10 cellular contexts compared by ENCODE assay signal in genomic region chr14:91331761-91332447, GRCh38.
DNase-seq lines count a peak whose midpoint lies in the region; ATAC-seq and TF ChIP-seq lines count a peak whose summit lies in the region.
"Had no signal": no experiment of that assay in that cellular context is flagged by ENCODE, and none has a peak within 500 bp of the region (broad histone marks: within the 10 kb centered on the region; RNA-seq: fewer than 3 reads in every experiment).

No MANE protein-coding gene starts in this region.

- ATAC-seq in stimulated activated naive CD8-positive, alpha-beta T cell treated with anti-CD3 and anti-CD28 coated beads, Interleukin-15, Interleukin-2, amounts not matched to agents 100 U/mL and 50 U/mL, for 24 hours, result no peak
- ATAC-seq in upper lobe of right lung, result peak; percentile 69
- ATAC-seq in HG02840 (IDR thresholded peaks at IDR 0.05; ENCODE audit: low FRiP score, unreplicated experiment), result no peak

- TF ChIP-seq CTCF in liver (IDR thresholded peaks at IDR 0.05; ENCODE audit: low read depth, low read length, missing input control) (no peak), upper lobe of right lung (IDR thresholded peaks at IDR 0.05) (no peak)

- peak overlapping the region; percentile 32 to 49 for H3K27ac ChIP-seq in liver (ENCODE audit: low read depth in 1 of 2, low read length in 2 of 2)
- no peak overlapping the region for H3K27ac ChIP-seq in upper lobe of right lung
- H3K27ac ChIP-seq: suprapubic skin had no signal

- no peak overlapping the region for H3K4me3 Mint-ChIP-seq in stimulated activated naive CD8-positive, alpha-beta T cell treated with anti-CD3 and anti-CD28 coated beads, Interleukin-15, Interleukin-2, amounts not matched to agents 100 ng/mL and 50 ng/mL, for 24 hours
- H3K4me3 Mint-ChIP-seq in activated T-helper 2 cell treated with anti-CD3 and anti-CD28 coated beads, Interferon-gamma antibody, Interleukin-2, Interleukin-4, amounts not matched to agents 10 μg/mL and 5 μg/mL and 100 μg/mL, durations not matched to agents 14 hours and 24 hours and 36 hours (ENCODE audit: low read depth), result no peak overlapping the region

- H3K27me3 ChIP-seq in liver (ENCODE audit: control insufficient read depth in 4 of 4, insufficient read depth in 4 of 4, low read length in 3 of 4) (no peaks in the 10 kb centered on the region), upper lobe of right lung (no peaks in the 10 kb centered on the region)
- H3K27me3 ChIP-seq: suprapubic skin had no signal

- TF ChIP-seq RAD21 in liver (IDR thresholded peaks at IDR 0.05), result no peak

- H3K9me3 Mint-ChIP-seq in stimulated activated naive CD8-positive, alpha-beta T cell treated with anti-CD3 and anti-CD28 coated beads, Interleukin-15, Interleukin-2, amounts not matched to agents 100 ng/mL and 50 ng/mL, for 24 hours, result no peaks in the 10 kb centered on the region
- no peaks in the 10 kb centered on the region for H3K9me3 Mint-ChIP-seq in activated T-helper 2 cell treated with anti-CD3 and anti-CD28 coated beads, Interferon-gamma antibody, Interleukin-2, Interleukin-4, amounts not matched to agents 10 μg/mL and 5 μg/mL and 100 μg/mL, durations not matched to agents 14 hours and 24 hours and 36 hours

- DNase-seq in stimulated activated naive CD8-positive, alpha-beta T cell treated with anti-CD3 and anti-CD28 coated beads, Interleukin-15, Interleukin-2, amounts not matched to agents 100 U/mL and 50 U/mL, for 24 hours, result no peak
- no peak for DNase-seq in activated T-helper 2 cell treated with anti-CD3 and anti-CD28 coated beads, Interferon-gamma antibody, Interleukin-2, Interleukin-4, amounts not matched to agents 10 μg/mL and 5 μg/mL and 100 μg/mL, durations not matched to agents 14 hours and 24 hours and 36 hours (ENCODE audit: low spot score)
- DNase-seq in upper lobe of right lung (peak; percentile 84), inferior parietal cortex (ENCODE audit: extremely low spot score) (no peak), ACHN (no peak)
- DNase-seq: activated CD8-positive, alpha-beta memory T cell treated with anti-CD3 and anti-CD28 coated beads, Interleukin-2, amount 50 U/mL, for 48 hours had no signal

- H3K36me3 ChIP-seq in liver (ENCODE audit: control insufficient read depth in 4 of 4, insufficient read depth in 3 of 4, low read depth in 1 of 4, low read length in 3 of 4) (no peaks in the 10 kb centered on the region), upper lobe of right lung (peaks cover under 1% of the 10 kb centered on the region)

- no peaks in the 10 kb centered on the region for H3K9me3 ChIP-seq in liver (ENCODE audit: control insufficient read depth in 4 of 4, low read length in 3 of 4)
- no peaks in the 10 kb centered on the region for H3K9me3 ChIP-seq in upper lobe of right lung
- H3K9me3 ChIP-seq: suprapubic skin had no signal

- intact Hi-C loops in activated T-helper 2 cell treated with anti-CD3 and anti-CD28 coated beads, Interferon-gamma antibody, Interleukin-2, Interleukin-4, amounts not matched to agents 10 μg/mL and 5 μg/mL and 100 μg/mL, durations not matched to agents 14 hours and 24 hours and 36 hours (cut with micrococcal nuclease), result no loop called here
- intact Hi-C loops in upper lobe of right lung (cut with DNase I), result no loop called here

- peaks cover 48% of the 10 kb centered on the region for H3K36me3 Mint-ChIP-seq in stimulated activated naive CD8-positive, alpha-beta T cell treated with anti-CD3 and anti-CD28 coated beads, Interleukin-15, Interleukin-2, amounts not matched to agents 100 ng/mL and 50 ng/mL, for 24 hours (ENCODE audit: low read depth)
- H3K36me3 Mint-ChIP-seq in activated T-helper 2 cell treated with anti-CD3 and anti-CD28 coated beads, Interferon-gamma antibody, Interleukin-2, Interleukin-4, amounts not matched to agents 10 μg/mL and 5 μg/mL and 100 μg/mL, durations not matched to agents 14 hours and 24 hours and 36 hours (ENCODE audit: low read depth), result peaks cover 68% of the 10 kb centered on the region

- H3K27ac Mint-ChIP-seq in stimulated activated naive CD8-positive, alpha-beta T cell treated with anti-CD3 and anti-CD28 coated beads, Interleukin-15, Interleukin-2, amounts not matched to agents 100 ng/mL and 50 ng/mL, for 24 hours, result peak overlapping the region; percentile 82
- peak overlapping the region; percentile 84 for H3K27ac Mint-ChIP-seq in activated T-helper 2 cell treated with anti-CD3 and anti-CD28 coated beads, Interferon-gamma antibody, Interleukin-2, Interleukin-4, amounts not matched to agents 10 μg/mL and 5 μg/mL and 100 μg/mL, durations not matched to agents 14 hours and 24 hours and 36 hours

- no peaks in the 10 kb centered on the region for H3K27me3 Mint-ChIP-seq in stimulated activated naive CD8-positive, alpha-beta T cell treated with anti-CD3 and anti-CD28 coated beads, Interleukin-15, Interleukin-2, amounts not matched to agents 100 ng/mL and 50 ng/mL, for 24 hours
- H3K27me3 Mint-ChIP-seq in activated T-helper 2 cell treated with anti-CD3 and anti-CD28 coated beads, Interferon-gamma antibody, Interleukin-2, Interleukin-4, amounts not matched to agents 10 μg/mL and 5 μg/mL and 100 μg/mL, durations not matched to agents 14 hours and 24 hours and 36 hours (ENCODE audit: low read depth), result no peaks in the 10 kb centered on the region

- peaks cover 70% of the 10 kb centered on the region for H3K4me1 Mint-ChIP-seq in stimulated activated naive CD8-positive, alpha-beta T cell treated with anti-CD3 and anti-CD28 coated beads, Interleukin-15, Interleukin-2, amounts not matched to agents 100 ng/mL and 50 ng/mL, for 24 hours (ENCODE audit: low read depth)
- H3K4me1 Mint-ChIP-seq in activated T-helper 2 cell treated with anti-CD3 and anti-CD28 coated beads, Interferon-gamma antibody, Interleukin-2, Interleukin-4, amounts not matched to agents 10 μg/mL and 5 μg/mL and 100 μg/mL, durations not matched to agents 14 hours and 24 hours and 36 hours (ENCODE audit: low read depth), result peaks cover 38% of the 10 kb centered on the region

- no peak overlapping the region for H3K9ac ChIP-seq in liver (ENCODE audit: low read depth in 1 of 2, low read length in 2 of 2)

- H3K4me3 ChIP-seq in liver (ENCODE audit: low read depth in 1 of 3, low read length in 3 of 3) (no peak overlapping the region), upper lobe of right lung (no peak overlapping the region)
- H3K4me3 ChIP-seq: suprapubic skin had no signal

- H3K4me1 ChIP-seq in liver (ENCODE audit: control insufficient read depth in 4 of 4, insufficient read depth in 4 of 4, low read length in 3 of 4), result peaks cover 0 to 38% (median 29%) of the 10 kb centered on the region in 4 donors
- peaks cover 37% of the 10 kb centered on the region for H3K4me1 ChIP-seq in upper lobe of right lung

- in situ Hi-C loops in ACHN (cut with HindIII; ENCODE audit: low pct_ligation_motif_present, low pct_unique_long_range_greater_than_20kb, low sequenced_read_pairs), result no loop called here

- WGBS in liver, result 21% methylated on average over 10 of the region's 10 CpGs

TF ChIP-seq in liver, 16 proteins besides CTCF, POLR2A, EP300 and RAD21:
- TF ChIP-seq HNF4G (IDR thresholded peaks at IDR 0.05), result peak; percentile 69
- TF ChIP-seq EGR1 (IDR thresholded peaks at IDR 0.05; ENCODE audit: low read depth in 2 of 2), result no peak
- no peak for TF ChIP-seq TAF1 (conservative IDR thresholded peaks at IDR 0.05)
- TF ChIP-seq MAX (IDR thresholded peaks at IDR 0.05), result no peak
- TF ChIP-seq JUND (IDR thresholded peaks at IDR 0.05), result no peak
- TF ChIP-seq YY1 (IDR thresholded peaks at IDR 0.05), result no peak
- peak; percentile 91 to 93 for TF ChIP-seq HNF4A (conservative IDR thresholded peaks at IDR 0.05)
- TF ChIP-seq NR2F2 (IDR thresholded peaks at IDR 0.05), result no peak
- TF ChIP-seq SP1 (IDR thresholded peaks at IDR 0.05), result no peak
- TF ChIP-seq FOXA2 (IDR thresholded peaks at IDR 0.05), result no peak
- peak; percentile 48 to 68 for TF ChIP-seq RXRA (IDR thresholded peaks at IDR 0.05)
- TF ChIP-seq REST (IDR thresholded peaks at IDR 0.05), result no peak
- TF ChIP-seq FOXA1 (IDR thresholded peaks at IDR 0.05), result no peak
- TF ChIP-seq GABPA (IDR thresholded peaks at IDR 0.05 in 1 of 2, conservative IDR thresholded peaks at IDR 0.05 in 1 of 2), result no peak
TF ChIP-seq in liver: peak in this region for 3.
